Comparison of ENCODE assay signal across 1 cellular context in genomic region chr21:45074818-45075605, GRCh38.
TF ChIP-seq lines count a peak whose summit lies in the region.

No MANE protein-coding gene starts in this region.

TF ChIP-seq in HepG2, 621 proteins besides CTCF, POLR2A, EP300 and RAD21 (continued from another document and continues in another):
- TF ChIP-seq, protein P1, sequence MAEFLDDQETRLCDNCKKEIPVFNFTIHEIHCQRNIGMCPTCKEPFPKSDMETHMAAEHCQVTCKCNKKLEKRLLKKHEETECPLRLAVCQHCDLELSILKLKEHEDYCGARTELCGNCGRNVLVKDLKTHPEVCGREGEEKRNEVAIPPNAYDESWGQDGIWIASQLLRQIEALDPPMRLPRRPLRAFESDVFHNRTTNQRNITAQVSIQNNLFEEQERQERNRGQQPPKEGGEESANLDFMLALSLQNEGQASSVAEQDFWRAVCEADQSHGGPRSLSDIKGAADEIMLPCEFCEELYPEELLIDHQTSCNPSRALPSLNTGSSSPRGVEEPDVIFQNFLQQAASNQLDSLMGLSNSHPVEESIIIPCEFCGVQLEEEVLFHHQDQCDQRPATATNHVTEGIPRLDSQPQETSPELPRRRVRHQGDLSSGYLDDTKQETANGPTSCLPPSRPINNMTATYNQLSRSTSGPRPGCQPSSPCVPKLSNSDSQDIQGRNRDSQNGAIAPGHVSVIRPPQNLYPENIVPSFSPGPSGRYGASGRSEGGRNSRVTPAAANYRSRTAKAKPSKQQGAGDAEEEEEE (CRISPR knock-in tag; IDR thresholded peaks at IDR 0.05; ENCODE audit: borderline replicate concordance): no peak
- TF ChIP-seq PCBP2 (optimal IDR thresholded peaks at IDR 0.05; ENCODE audit: low read depth, low read length, poor library complexity, severe bottlenecking) (no peak), ZNF678 (CRISPR knock-in tag; IDR thresholded peaks at IDR 0.05) (no peak), ZNF530 (CRISPR knock-in tag; IDR thresholded peaks at IDR 0.05; ENCODE audit: low read depth) (no peak), ZFP36L2 (CRISPR knock-in tag; IDR thresholded peaks at IDR 0.05) (no peak), GATA4 (IDR thresholded peaks at IDR 0.05; ENCODE audit: borderline replicate concordance, low read depth) (no peak), DR1 (CRISPR knock-in tag; IDR thresholded peaks at IDR 0.05) (no peak), IRX3 (CRISPR knock-in tag; IDR thresholded peaks at IDR 0.05; ENCODE audit: borderline replicate concordance, low read depth) (no peak), ARNT (IDR thresholded peaks at IDR 0.05) (no peak), ZNF781 (CRISPR knock-in tag; IDR thresholded peaks at IDR 0.05; ENCODE audit: borderline replicate concordance, not compliant biosample characterization) (no peak), TCF7L2 (IDR thresholded peaks at IDR 0.05; ENCODE audit: low read depth, low read length) (no peak), FOXC1 (CRISPR knock-in tag; IDR thresholded peaks at IDR 0.05; ENCODE audit: borderline replicate concordance) (no peak), ZBTB3 (CRISPR knock-in tag; IDR thresholded peaks at IDR 0.05; ENCODE audit: borderline replicate concordance, low read depth) (no peak), ZNF552 (CRISPR knock-in tag; IDR thresholded peaks at IDR 0.05; ENCODE audit: borderline replicate concordance) (no peak), ETV5 (CRISPR knock-in tag; IDR thresholded peaks at IDR 0.05; ENCODE audit: borderline replicate concordance) (no peak), ZNF318 (CRISPR knock-in tag; IDR thresholded peaks at IDR 0.05) (no peak), ZNF296 (CRISPR knock-in tag; conservative IDR thresholded peaks at IDR 0.05) (no peak), ZKSCAN8 (CRISPR knock-in tag; IDR thresholded peaks at IDR 0.05; ENCODE audit: borderline replicate concordance) (no peak), ZC3H13 (CRISPR knock-in tag; IDR thresholded peaks at IDR 0.05) (no peak), ZNF772 (CRISPR knock-in tag; IDR thresholded peaks at IDR 0.05) (peak; percentile 33; the same call in 1 of the 2 replicates), ZSCAN22 (CRISPR knock-in tag; IDR thresholded peaks at IDR 0.05) (no peak), THYN1 (CRISPR knock-in tag; IDR thresholded peaks at IDR 0.05; ENCODE audit: borderline replicate concordance, low read depth) (no peak), JARID2 (CRISPR knock-in tag; IDR thresholded peaks at IDR 0.05; ENCODE audit: insufficient replicate concordance) (no peak), DNMT3B (CRISPR knock-in tag; conservative IDR thresholded peaks at IDR 0.05) (no peak), PHB2 (IDR thresholded peaks at IDR 0.05; ENCODE audit: partially characterized antibody) (no peak), ZNF619 (CRISPR knock-in tag; IDR thresholded peaks at IDR 0.05) (0 out of 2 replicates have a peak, but pooled peaks have one; percentile 30), ZNF775 (CRISPR knock-in tag; IDR thresholded peaks at IDR 0.05; ENCODE audit: borderline replicate concordance) (no peak), ZNF235 (CRISPR knock-in tag; IDR thresholded peaks at IDR 0.05; ENCODE audit: borderline replicate concordance) (no peak), DMAP1 (CRISPR knock-in tag; IDR thresholded peaks at IDR 0.05) (no peak), ZSCAN29 (CRISPR knock-in tag; conservative IDR thresholded peaks at IDR 0.05) (no peak), ZBED4 (CRISPR knock-in tag; IDR thresholded peaks at IDR 0.05; ENCODE audit: borderline replicate concordance) (no peak), SALL1 (CRISPR knock-in tag; IDR thresholded peaks at IDR 0.05) (peak; percentile 21; the same call in 1 of the 2 replicates), ZNF710 (CRISPR knock-in tag; IDR thresholded peaks at IDR 0.05; ENCODE audit: borderline replicate concordance) (no peak), EED (CRISPR knock-in tag; IDR thresholded peaks at IDR 0.05) (peak; percentile 59; the same call in 1 of the 2 replicates)
- TF ChIP-seq, protein P2, sequence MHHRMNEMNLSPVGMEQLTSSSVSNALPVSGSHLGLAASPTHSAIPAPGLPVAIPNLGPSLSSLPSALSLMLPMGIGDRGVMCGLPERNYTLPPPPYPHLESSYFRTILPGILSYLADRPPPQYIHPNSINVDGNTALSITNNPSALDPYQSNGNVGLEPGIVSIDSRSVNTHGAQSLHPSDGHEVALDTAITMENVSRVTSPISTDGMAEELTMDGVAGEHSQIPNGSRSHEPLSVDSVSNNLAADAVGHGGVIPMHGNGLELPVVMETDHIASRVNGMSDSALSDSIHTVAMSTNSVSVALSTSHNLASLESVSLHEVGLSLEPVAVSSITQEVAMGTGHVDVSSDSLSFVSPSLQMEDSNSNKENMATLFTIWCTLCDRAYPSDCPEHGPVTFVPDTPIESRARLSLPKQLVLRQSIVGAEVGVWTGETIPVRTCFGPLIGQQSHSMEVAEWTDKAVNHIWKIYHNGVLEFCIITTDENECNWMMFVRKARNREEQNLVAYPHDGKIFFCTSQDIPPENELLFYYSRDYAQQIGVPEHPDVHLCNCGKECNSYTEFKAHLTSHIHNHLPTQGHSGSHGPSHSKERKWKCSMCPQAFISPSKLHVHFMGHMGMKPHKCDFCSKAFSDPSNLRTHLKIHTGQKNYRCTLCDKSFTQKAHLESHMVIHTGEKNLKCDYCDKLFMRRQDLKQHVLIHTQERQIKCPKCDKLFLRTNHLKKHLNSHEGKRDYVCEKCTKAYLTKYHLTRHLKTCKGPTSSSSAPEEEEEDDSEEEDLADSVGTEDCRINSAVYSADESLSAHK (CRISPR knock-in tag; IDR thresholded peaks at IDR 0.05; ENCODE audit: borderline replicate concordance): no peak
- TF ChIP-seq, protein P3, sequence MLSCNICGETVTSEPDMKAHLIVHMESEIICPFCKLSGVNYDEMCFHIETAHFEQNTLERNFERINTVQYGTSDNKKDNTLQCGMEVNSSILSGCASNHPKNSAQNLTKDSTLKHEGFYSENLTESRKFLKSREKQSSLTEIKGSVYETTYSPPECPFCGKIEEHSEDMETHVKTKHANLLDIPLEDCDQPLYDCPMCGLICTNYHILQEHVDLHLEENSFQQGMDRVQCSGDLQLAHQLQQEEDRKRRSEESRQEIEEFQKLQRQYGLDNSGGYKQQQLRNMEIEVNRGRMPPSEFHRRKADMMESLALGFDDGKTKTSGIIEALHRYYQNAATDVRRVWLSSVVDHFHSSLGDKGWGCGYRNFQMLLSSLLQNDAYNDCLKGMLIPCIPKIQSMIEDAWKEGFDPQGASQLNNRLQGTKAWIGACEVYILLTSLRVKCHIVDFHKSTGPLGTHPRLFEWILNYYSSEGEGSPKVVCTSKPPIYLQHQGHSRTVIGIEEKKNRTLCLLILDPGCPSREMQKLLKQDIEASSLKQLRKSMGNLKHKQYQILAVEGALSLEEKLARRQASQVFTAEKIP (CRISPR knock-in tag; IDR thresholded peaks at IDR 0.05; ENCODE audit: borderline replicate concordance): no peak
